ENCODE assay signal across 1 cellular context in the genomic region with DNA sequence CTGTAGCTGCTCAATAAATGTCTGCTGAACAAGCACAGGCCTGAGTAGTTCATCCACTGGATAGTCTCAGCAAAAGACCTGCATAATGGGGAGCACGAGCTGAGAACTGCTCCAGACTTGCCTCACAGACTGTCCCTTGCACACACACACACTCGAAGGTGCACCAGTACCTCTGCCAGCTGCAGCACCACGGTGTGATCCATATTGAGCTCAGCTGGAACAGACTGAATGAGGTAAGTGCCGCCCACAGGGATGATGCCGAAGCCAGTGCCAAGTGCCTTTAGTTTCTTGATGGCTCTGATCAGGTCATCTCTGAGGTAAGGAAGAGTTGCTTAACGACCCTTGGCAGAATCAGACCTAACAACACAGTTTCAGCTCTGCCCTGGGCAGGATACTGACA.
A peak's percentile ranks its signal among the peaks of the same experiment; 100 is the strongest.
TF ChIP-seq lines count a peak whose summit lies in the region.

No MANE protein-coding gene starts in this region.

TF ChIP-seq in HepG2, 621 proteins besides CTCF, POLR2A, EP300 and RAD21:
- no peak for TF ChIP-seq ZFP41 (CRISPR knock-in tag; IDR thresholded peaks at IDR 0.05; ENCODE audit: borderline replicate concordance)
- TF ChIP-seq AKAP8 (CRISPR knock-in tag; IDR thresholded peaks at IDR 0.05), result no peak
- no peak for TF ChIP-seq PHF21A (CRISPR knock-in tag; IDR thresholded peaks at IDR 0.05)
- TF ChIP-seq ETV6 (CRISPR knock-in tag; conservative IDR thresholded peaks at IDR 0.05), result no peak
- TF ChIP-seq ZC3H4 (CRISPR knock-in tag; IDR thresholded peaks at IDR 0.05; ENCODE audit: borderline replicate concordance), result 0 out of 2 replicates have a peak, but pooled peaks have one; percentile 41
- no peak for TF ChIP-seq ZNF891 (CRISPR knock-in tag; IDR thresholded peaks at IDR 0.05)
- TF ChIP-seq AGO2 (optimal IDR thresholded peaks at IDR 0.05; ENCODE audit: low read depth, low read length), result peak; percentile 60
- TF ChIP-seq SETDB1 (CRISPR knock-in tag; IDR thresholded peaks at IDR 0.05; ENCODE audit: borderline replicate concordance), result no peak
- TF ChIP-seq, protein P1, sequence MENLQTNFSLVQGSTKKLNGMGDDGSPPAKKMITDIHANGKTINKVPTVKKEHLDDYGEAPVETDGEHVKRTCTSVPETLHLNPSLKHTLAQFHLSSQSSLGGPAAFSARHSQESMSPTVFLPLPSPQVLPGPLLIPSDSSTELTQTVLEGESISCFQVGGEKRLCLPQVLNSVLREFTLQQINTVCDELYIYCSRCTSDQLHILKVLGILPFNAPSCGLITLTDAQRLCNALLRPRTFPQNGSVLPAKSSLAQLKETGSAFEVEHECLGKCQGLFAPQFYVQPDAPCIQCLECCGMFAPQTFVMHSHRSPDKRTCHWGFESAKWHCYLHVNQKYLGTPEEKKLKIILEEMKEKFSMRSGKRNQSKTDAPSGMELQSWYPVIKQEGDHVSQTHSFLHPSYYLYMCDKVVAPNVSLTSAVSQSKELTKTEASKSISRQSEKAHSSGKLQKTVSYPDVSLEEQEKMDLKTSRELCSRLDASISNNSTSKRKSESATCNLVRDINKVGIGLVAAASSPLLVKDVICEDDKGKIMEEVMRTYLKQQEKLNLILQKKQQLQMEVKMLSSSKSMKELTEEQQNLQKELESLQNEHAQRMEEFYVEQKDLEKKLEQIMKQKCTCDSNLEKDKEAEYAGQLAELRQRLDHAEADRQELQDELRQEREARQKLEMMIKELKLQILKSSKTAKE (CRISPR knock-in tag; IDR thresholded peaks at IDR 0.05; ENCODE audit: borderline replicate concordance), result no peak
- TF ChIP-seq, protein P2, sequence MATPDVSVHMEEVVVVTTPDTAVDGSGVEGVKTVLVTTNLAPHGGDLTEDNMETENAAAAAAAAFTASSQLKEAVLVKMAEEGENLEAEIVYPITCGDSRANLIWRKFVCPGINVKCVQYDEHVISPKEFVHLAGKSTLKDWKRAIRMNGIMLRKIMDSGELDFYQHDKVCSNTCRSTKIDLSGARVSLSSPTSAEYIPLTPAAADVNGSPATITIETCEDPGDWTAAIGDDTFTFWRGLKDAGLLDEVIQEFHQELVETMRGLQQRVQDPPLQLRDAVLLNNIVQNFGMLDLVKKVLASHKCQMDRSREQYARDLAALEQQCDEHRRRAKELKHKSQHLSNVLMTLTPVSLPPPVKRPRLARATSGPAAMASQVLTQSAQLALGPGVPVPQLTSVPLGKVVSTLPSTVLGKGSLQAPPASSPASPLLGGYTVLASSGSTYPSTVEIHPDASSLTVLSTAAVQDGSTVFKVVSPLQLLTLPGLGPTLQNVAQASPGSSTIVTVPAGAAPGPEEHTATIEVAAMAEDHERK (CRISPR knock-in tag; IDR thresholded peaks at IDR 0.05; ENCODE audit: low read depth), result no peak
- TF ChIP-seq NFKBIZ (CRISPR knock-in tag; IDR thresholded peaks at IDR 0.05), result no peak
- TF ChIP-seq, protein P3, sequence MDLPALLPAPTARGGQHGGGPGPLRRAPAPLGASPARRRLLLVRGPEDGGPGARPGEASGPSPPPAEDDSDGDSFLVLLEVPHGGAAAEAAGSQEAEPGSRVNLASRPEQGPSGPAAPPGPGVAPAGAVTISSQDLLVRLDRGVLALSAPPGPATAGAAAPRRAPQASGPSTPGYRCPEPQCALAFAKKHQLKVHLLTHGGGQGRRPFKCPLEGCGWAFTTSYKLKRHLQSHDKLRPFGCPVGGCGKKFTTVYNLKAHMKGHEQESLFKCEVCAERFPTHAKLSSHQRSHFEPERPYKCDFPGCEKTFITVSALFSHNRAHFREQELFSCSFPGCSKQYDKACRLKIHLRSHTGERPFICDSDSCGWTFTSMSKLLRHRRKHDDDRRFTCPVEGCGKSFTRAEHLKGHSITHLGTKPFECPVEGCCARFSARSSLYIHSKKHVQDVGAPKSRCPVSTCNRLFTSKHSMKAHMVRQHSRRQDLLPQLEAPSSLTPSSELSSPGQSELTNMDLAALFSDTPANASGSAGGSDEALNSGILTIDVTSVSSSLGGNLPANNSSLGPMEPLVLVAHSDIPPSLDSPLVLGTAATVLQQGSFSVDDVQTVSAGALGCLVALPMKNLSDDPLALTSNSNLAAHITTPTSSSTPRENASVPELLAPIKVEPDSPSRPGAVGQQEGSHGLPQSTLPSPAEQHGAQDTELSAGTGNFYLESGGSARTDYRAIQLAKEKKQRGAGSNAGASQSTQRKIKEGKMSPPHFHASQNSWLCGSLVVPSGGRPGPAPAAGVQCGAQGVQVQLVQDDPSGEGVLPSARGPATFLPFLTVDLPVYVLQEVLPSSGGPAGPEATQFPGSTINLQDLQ (CRISPR knock-in tag; IDR thresholded peaks at IDR 0.05), result no peak
- TF ChIP-seq ZNF264 (CRISPR knock-in tag; IDR thresholded peaks at IDR 0.05), result no peak
- no peak for TF ChIP-seq CAMTA2 (CRISPR knock-in tag; IDR thresholded peaks at IDR 0.05; ENCODE audit: borderline replicate concordance)
- TF ChIP-seq ZNF335 (CRISPR knock-in tag; IDR thresholded peaks at IDR 0.05), result no peak
- TF ChIP-seq, protein P4, sequence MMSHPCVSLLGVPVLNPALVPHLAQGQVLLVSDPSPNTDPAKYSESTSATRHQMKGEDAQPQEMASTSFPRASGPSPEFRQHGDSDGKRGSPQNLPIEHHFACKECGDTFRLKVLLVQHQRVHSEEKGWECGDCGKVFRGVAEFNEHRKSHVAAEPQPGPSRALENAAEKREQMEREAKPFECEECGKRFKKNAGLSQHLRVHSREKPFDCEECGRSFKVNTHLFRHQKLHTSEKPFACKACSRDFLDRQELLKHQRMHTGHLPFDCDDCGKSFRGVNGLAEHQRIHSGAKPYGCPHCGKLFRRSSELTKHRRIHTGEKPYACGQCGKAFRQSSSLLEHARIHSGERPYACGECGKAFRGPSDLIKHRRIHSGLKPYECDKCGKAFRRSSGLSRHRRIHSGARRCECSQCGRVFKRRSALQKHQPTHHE (CRISPR knock-in tag; IDR thresholded peaks at IDR 0.05; ENCODE audit: borderline replicate concordance), result no peak
- TF ChIP-seq, protein P5, sequence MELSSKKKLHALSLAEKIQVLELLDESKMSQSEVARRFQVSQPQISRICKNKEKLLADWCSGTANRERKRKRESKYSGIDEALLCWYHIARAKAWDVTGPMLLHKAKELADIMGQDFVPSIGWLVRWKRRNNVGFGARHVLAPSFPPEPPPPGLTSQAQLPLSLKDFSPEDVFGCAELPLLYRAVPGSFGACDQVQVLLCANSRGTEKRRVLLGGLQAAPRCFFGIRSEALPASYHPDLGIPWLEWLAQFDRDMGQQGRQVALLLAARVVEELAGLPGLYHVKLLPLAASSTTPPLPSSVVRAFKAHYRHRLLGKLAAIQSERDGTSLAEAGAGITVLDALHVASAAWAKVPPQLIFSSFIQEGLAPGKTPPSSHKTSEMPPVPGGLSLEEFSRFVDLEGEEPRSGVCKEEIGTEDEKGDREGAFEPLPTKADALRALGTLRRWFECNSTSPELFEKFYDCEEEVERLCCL (CRISPR knock-in tag; IDR thresholded peaks at IDR 0.05; ENCODE audit: borderline replicate concordance), result no peak
- TF ChIP-seq, protein P6, sequence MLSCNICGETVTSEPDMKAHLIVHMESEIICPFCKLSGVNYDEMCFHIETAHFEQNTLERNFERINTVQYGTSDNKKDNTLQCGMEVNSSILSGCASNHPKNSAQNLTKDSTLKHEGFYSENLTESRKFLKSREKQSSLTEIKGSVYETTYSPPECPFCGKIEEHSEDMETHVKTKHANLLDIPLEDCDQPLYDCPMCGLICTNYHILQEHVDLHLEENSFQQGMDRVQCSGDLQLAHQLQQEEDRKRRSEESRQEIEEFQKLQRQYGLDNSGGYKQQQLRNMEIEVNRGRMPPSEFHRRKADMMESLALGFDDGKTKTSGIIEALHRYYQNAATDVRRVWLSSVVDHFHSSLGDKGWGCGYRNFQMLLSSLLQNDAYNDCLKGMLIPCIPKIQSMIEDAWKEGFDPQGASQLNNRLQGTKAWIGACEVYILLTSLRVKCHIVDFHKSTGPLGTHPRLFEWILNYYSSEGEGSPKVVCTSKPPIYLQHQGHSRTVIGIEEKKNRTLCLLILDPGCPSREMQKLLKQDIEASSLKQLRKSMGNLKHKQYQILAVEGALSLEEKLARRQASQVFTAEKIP (CRISPR knock-in tag; IDR thresholded peaks at IDR 0.05; ENCODE audit: borderline replicate concordance), result no peak
- TF ChIP-seq, protein P7, sequence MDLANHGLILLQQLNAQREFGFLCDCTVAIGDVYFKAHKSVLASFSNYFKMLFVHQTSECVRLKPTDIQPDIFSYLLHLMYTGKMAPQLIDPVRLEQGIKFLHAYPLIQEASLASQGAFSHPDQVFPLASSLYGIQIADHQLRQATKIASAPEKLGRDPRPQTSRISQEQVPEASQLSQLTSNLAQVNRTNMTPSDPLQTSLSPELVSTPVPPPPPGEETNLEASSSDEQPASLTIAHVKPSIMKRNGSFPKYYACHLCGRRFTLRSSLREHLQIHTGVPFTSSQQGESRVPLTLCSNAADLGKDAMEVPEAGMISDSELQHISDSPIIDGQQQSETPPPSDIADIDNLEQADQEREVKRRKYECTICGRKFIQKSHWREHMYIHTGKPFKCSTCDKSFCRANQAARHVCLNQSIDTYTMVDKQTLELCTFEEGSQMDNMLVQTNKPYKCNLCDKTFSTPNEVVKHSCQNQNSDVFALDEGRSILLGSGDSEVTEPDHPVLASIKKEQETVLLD (CRISPR knock-in tag; IDR thresholded peaks at IDR 0.05; ENCODE audit: low read depth), result no peak
- TF ChIP-seq TBL1XR1 (IDR thresholded peaks at IDR 0.05; ENCODE audit: borderline replicate concordance, low read length, partially characterized antibody), result no peak
- no peak for TF ChIP-seq SRSF9 (IDR thresholded peaks at IDR 0.05; ENCODE audit: borderline replicate concordance, insufficient read depth, low read depth, low read length, poor library complexity, severe bottlenecking)
- TF ChIP-seq, protein P8, sequence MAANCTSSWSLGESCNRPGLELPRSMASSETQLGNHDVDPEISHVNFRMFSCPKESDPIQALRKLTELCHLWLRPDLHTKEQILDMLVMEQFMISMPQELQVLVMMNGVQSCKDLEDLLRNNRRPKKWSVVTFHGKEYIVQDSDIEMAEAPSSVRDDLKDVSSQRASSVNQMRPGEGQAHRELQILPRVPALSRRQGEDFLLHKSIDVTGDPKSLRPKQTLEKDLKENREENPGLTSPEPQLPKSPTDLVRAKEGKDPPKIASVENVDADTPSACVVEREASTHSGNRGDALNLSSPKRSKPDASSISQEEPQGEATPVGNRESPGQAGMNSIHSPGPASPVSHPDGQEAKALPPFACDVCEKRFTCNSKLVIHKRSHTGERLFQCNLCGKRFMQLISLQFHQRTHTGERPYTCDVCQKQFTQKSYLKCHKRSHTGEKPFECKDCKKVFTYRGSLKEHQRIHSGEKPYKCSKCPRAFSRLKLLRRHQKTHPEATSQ (CRISPR knock-in tag; IDR thresholded peaks at IDR 0.05; ENCODE audit: borderline replicate concordance), result no peak
- no peak for TF ChIP-seq EEA1 (CRISPR knock-in tag; IDR thresholded peaks at IDR 0.05; ENCODE audit: borderline replicate concordance)
- peak; percentile 72 for TF ChIP-seq RBM22 (optimal IDR thresholded peaks at IDR 0.05; ENCODE audit: low read length)
TF ChIP-seq in HepG2: peak in this region for 3.
